Comparison of ENCODE assay signal across 15 cellular contexts in the genomic region with DNA sequence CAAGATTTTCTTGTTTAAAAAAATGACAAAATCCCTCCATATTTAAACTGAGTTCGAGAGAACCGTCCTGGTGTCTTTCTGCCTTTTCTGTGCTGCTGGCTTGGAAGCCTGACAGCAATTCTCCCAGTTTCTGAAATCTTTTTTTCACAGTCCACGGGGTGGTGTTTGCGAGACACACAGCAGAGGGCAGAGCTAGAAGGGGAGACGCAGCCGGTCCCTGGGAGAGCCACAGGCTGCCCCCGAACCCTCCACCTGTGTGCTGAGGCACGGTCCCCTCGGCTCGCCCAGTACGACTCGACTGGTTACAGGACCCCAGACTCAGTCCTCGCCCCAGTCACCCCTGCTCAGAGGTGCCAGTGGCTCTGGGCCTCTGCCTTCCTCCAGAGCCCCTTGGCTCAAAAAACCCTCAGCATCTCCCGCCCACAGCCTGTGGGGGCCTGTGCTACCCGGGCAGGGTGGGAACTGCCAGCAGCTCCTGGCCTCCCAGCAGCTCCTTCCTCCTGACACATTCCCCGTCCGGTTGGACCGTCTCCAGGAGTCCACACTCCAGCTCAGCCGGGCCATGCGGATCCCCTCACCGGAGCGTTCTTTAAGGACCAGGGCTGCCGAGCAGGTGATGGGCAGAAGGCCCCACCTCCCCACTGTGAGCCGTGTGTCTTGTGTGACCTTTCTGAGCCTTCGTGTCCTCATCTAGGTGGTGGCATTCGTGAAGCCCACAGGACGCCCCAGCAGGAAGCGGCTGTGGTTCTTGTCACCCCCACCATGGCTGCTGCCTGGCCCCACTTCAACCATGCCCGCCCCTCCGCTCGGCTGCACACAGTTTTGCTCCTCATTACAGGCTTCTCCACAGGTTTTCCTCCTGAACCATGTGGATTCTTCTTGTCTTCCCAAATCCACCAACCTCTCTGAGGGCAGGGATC. TPM values are rescaled to one million over a fixed set of nuclear protein-coding genes. Genes with fewer than 3 reads are reported as not detected.
DNase-seq lines count a peak whose midpoint lies in the region; ATAC-seq, FAIRE-seq and TF ChIP-seq lines count a peak whose summit lies in the region.
"Had no signal": no experiment of that assay in that cellular context is flagged by ENCODE, and none has a peak within 500 bp of the region (broad histone marks: within the 10 kb centered on the region; RNA-seq: fewer than 3 reads in every experiment).

No MANE protein-coding gene starts in this region.

- no peak for FAIRE-seq in GM12892 (lab: Jason Lieb, UNC)
- FAIRE-seq: urothelium cell line had no signal

- no peaks in the 10 kb centered on the region for H3K36me3 ChIP-seq in H7 (replicated peaks; ENCODE audit: control insufficient read depth, insufficient read depth, low read length)
- no peaks in the 10 kb centered on the region for H3K36me3 ChIP-seq in WERI-Rb-1

- TF ChIP-seq POLR2A in GM12892 (IDR thresholded peaks at IDR 0.05; ENCODE audit: low read depth, low read length), result no peak

- H3K27ac ChIP-seq in WERI-Rb-1 (no peak overlapping the region), layer of hippocampus (ENCODE audit: low read depth, low read length) (peak overlapping the region; percentile 4)
- H3K27ac ChIP-seq: body of pancreas had no signal

- H3K27me3 ChIP-seq in H7 (ENCODE audit: control insufficient read depth, insufficient read depth, low read length) (no peaks in the 10 kb centered on the region), WERI-Rb-1 (ENCODE audit: insufficient read depth, low read depth, severe bottlenecking) (peaks cover 78% of the 10 kb centered on the region), layer of hippocampus (ENCODE audit: control insufficient read depth, insufficient read depth, low read length) (peaks cover 14% of the 10 kb centered on the region)

- in situ Hi-C loops in ACHN (cut with HindIII; ENCODE audit: low pct_ligation_motif_present, low pct_unique_long_range_greater_than_20kb, low sequenced_read_pairs), result no loop called here

- DNase-seq in ACHN (peak; percentile 39), H7 (peak; percentile 90), WERI-Rb-1 (peak; percentile 44), GM12892 (ENCODE audit: insufficient read length) (no peak), NCI-H146 treated with DMSO at 0.1 percent for 48 hours (lab: John Stamatoyannopoulos, UW; ENCODE audit: unreplicated experiment) (no peak), GM19238 (ENCODE audit: insufficient read length, low spot score) (no peak)
- DNase-seq: NCI-H1048; SHP77; stimulated activated CD4-positive, alpha-beta T cell treated with anti-CD3 and anti-CD28 coated beads, Interleukin-4, amount 100 ng/mL, for 1 hour had no signal

- TF ChIP-seq CTCF in WERI-Rb-1 (IDR thresholded peaks at IDR 0.05; ENCODE audit: low read depth, low read length), result peak; percentile 53

- no peak overlapping the region for H3K4me3 ChIP-seq in H7 (ENCODE audit: insufficient read depth, low read depth, low read length)
- H3K4me3 ChIP-seq in WERI-Rb-1 (ENCODE audit: low read depth, low read length), result no peak overlapping the region
- H3K4me3 ChIP-seq: body of pancreas had no signal

- peaks cover 2% of the 10 kb centered on the region for H3K9me3 ChIP-seq in WERI-Rb-1 (ENCODE audit: severe bottlenecking)

- no peak for ATAC-seq in HG02588 (IDR thresholded peaks at IDR 0.05; ENCODE audit: unreplicated experiment)
- ATAC-seq: body of pancreas had no signal

RNA-seq across cellular contexts. Expression of gene EN2, which starts 52.3 kb away (rescaled TPM):
- total RNA-seq in H7 (2014; rRNA removed; shearing (Covaris generic)), result 0.04 TPM in 1 of 2 replicates, not detected in the other
- polyA plus RNA-seq in GM12892 (2012; ENCODE audit: missing spikeins), result not detected
- total RNA-seq: activated CD8-positive, alpha-beta memory T cell treated with anti-CD3 and anti-CD28 coated beads for 36 hours; body of pancreas; naive thymus-derived CD8-positive, alpha-beta T cell had no signal
- polyA plus RNA-seq: naive thymus-derived CD8-positive, alpha-beta T cell had no signal

Comparison
In these comparisons a context has a peak if more than half of its experiments do, and no peak if none do; other contexts are left out.
1. DNase-seq: peak in ACHN (single experiment), H7 (single experiment) and WERI-Rb-1 (single experiment); none in GM12892 (single experiment), NCI-H146 treated with DMSO at 0.1 percent for 48 hours (single experiment) and GM19238 (single experiment).